Comparison of ENCODE assay signal across 8 cellular contexts in genomic region chr10:63866075-63866746, GRCh38.
A peak's percentile ranks its signal among the peaks of the same experiment; 100 is the strongest.
DNase-seq lines count a peak whose midpoint lies in the region; ATAC-seq and TF ChIP-seq lines count a peak whose summit lies in the region.

No MANE protein-coding gene starts in this region.

- peak overlapping the region; percentile 9; the same call in 1 of the 2 replicates for H3K9ac ChIP-seq in BLaER1

- H4K20me1 ChIP-seq in BLaER1: no peaks in the 10 kb centered on the region

- H3K27ac ChIP-seq in BLaER1: no peak overlapping the region
- peak overlapping the region in 2 of 59 donors; percentile 22 to 54 for H3K27ac ChIP-seq in dorsolateral prefrontal cortex

- H3K27me3 Mint-ChIP-seq in stimulated activated memory B cell treated with anti-CD40 and anti-IgM and Interleukin-4, amounts not matched to agents 10 μg/mL and 1 μg/mL and 100 μg/mL, for 72 hours: peaks cover 53% of the 10 kb centered on the region

- H3K9me3 ChIP-seq in BLaER1: no peaks in the 10 kb centered on the region

- peaks cover 12% of the 10 kb centered on the region; the same call in 1 of the 2 replicates for H3K4me1 ChIP-seq in BLaER1

- ATAC-seq in GM18519 (IDR thresholded peaks at IDR 0.05; ENCODE audit: low FRiP score, unreplicated experiment) (peak; percentile 75), HG02970 (IDR thresholded peaks at IDR 0.05; ENCODE audit: low FRiP score, unreplicated experiment) (peak; percentile 83)
- ATAC-seq in stimulated activated memory B cell treated with anti-CD40 and anti-IgM and Interleukin-4, amounts not matched to agents 10 μg/mL and 1 μg/mL and 100 μg/mL, for 72 hours: peak; percentile 70

- intact Hi-C loops in dorsolateral prefrontal cortex (cut with DNase I): no loop called here

- peaks cover 13% of the 10 kb centered on the region for H3K4me1 Mint-ChIP-seq in stimulated activated memory B cell treated with anti-CD40 and anti-IgM and Interleukin-4, amounts not matched to agents 10 μg/mL and 1 μg/mL and 100 μg/mL, for 72 hours

- DNase-seq in NCI-H1930 (lab: John Stamatoyannopoulos, UW) (peak; percentile 3 to 25), dorsolateral prefrontal cortex (peak in 8 of 10 donors; percentile 21 to 64 (median 56)), medulla oblongata (ENCODE audit: extremely low spot score) (peak; percentile 61)
- peak; percentile 20 for DNase-seq in activated CD4-positive, alpha-beta T cell treated with anti-CD3 and anti-CD28 coated beads for 24 hours (ENCODE audit: low read depth in 2 of 2)

- H3K4me3 ChIP-seq in BLaER1: peak overlapping the region; percentile 37; the same call in 1 of the 2 replicates
- H3K4me3 ChIP-seq in dorsolateral prefrontal cortex: peak overlapping the region in 57 of 59 donors; percentile 4 to 64 (median 43)

- no peak overlapping the region for H3K4me3 Mint-ChIP-seq in stimulated activated memory B cell treated with anti-CD40 and anti-IgM and Interleukin-4, amounts not matched to agents 10 μg/mL and 1 μg/mL and 100 μg/mL, for 72 hours

- H3K27me3 ChIP-seq in BLaER1 (no peaks in the 10 kb centered on the region), dorsolateral prefrontal cortex (peaks cover 0 to 4% (median 0%) of the 10 kb centered on the region in 45 donors)

- no peak overlapping the region for H3K27ac Mint-ChIP-seq in stimulated activated memory B cell treated with anti-CD40 and anti-IgM and Interleukin-4, amounts not matched to agents 10 μg/mL and 1 μg/mL and 100 μg/mL, for 72 hours

- no peaks in the 10 kb centered on the region for H3K36me3 Mint-ChIP-seq in stimulated activated memory B cell treated with anti-CD40 and anti-IgM and Interleukin-4, amounts not matched to agents 10 μg/mL and 1 μg/mL and 100 μg/mL, for 72 hours

- H3K36me3 ChIP-seq in BLaER1: no peaks in the 10 kb centered on the region

- H3K9me3 Mint-ChIP-seq in stimulated activated memory B cell treated with anti-CD40 and anti-IgM and Interleukin-4, amounts not matched to agents 10 μg/mL and 1 μg/mL and 100 μg/mL, for 72 hours: no peaks in the 10 kb centered on the region

- TF ChIP-seq CTCF in dorsolateral prefrontal cortex (IDR thresholded peaks at IDR 0.05 in 54 of 56, conservative IDR thresholded peaks at IDR 0.05 in 2 of 56; ENCODE audit: low read depth in 1 of 56, partially characterized antibody in 56 of 56): peak; percentile 62 to 93 (median 84)

- H3K4me2 ChIP-seq in BLaER1: peak overlapping the region; percentile 71
